ENCODE assay signal across 9 cellular contexts in genomic region chr11:4539603-4540219, GRCh38. TPM values are rescaled to one million over a fixed set of nuclear protein-coding genes. Genes with fewer than 3 reads are reported as not detected.
DNase-seq lines count a peak whose midpoint lies in the region; ATAC-seq, FAIRE-seq and TF ChIP-seq lines count a peak whose summit lies in the region.
"Had no signal": no experiment of that assay in that cellular context is flagged by ENCODE, and none has a peak within 500 bp of the region (broad histone marks: within the 10 kb centered on the region; RNA-seq: fewer than 3 reads in every experiment).

No MANE protein-coding gene starts in this region.

- ATAC-seq in CD4-positive, CD25-positive, alpha-beta regulatory T cell (ENCODE audit: low read depth in 2 of 2) = peak in 1 of 2 donors; percentile 47
- ATAC-seq in activated CD4-positive, CD25-positive, alpha-beta regulatory T cell treated with anti-CD3 and anti-CD28 coated beads, Interleukin-2, amount 50 U/mL, for 24 hours = peak; percentile 56 to 64
- ATAC-seq in HepG2 = peak; percentile 84
- ATAC-seq in GM21528 (IDR thresholded peaks at IDR 0.05; ENCODE audit: low FRiP score, unreplicated experiment) = no peak

- TF ChIP-seq CTCF in LNCAP (IDR thresholded peaks at IDR 0.05) (peak; percentile 83), choroid plexus epithelial cell (conservative IDR thresholded peaks at IDR 0.05; ENCODE audit: low read depth, low read length) (peak; percentile 78), HepG2 (CRISPR knock-in tag; IDR thresholded peaks at IDR 0.05) (peak; percentile 66)

- TF ChIP-seq RAD21 in HepG2 (CRISPR knock-in tag; IDR thresholded peaks at IDR 0.05) = peak; percentile 37; the same call in 1 of the 2 replicates

- H3K36me3 ChIP-seq in CD4-positive, CD25-positive, alpha-beta regulatory T cell (ENCODE audit: control insufficient read depth, insufficient read depth, low read length) = no peaks in the 10 kb centered on the region
- no peaks in the 10 kb centered on the region for H3K36me3 ChIP-seq in HepG2 (replicated peaks in 1 of 2; ENCODE audit: control insufficient read depth in 1 of 2, insufficient read depth in 2 of 2, low read length in 2 of 2)

- 9% methylated on average over 3 of the region's 3 CpGs for WGBS in HepG2 (ENCODE audit: low lambda C conversion rate)

- DNase-seq in CD4-positive, CD25-positive, alpha-beta regulatory T cell = peak; percentile 24 to 49 (median 31)
- DNase-seq in GM19240 (ENCODE audit: insufficient read length, low spot score) (peak; percentile 19), choroid plexus epithelial cell (ENCODE audit: low read depth) (peak; percentile 53), HepG2 (ENCODE audit: low spot score) (peak; percentile 18)
- peak; percentile 5 for DNase-seq in stimulated activated CD8-positive, alpha-beta memory T cell treated with anti-CD3 and anti-CD28 coated beads, Interleukin-12 subunit alpha, Interleukin-12 subunit beta, amount 100 ng/mL, for 24 hours (ENCODE audit: extremely low read depth)

- peaks cover 13% of the 10 kb centered on the region for H3K27me3 Mint-ChIP-seq in CD4-positive, CD25-positive, alpha-beta regulatory T cell

- H3K4me3 Mint-ChIP-seq in CD4-positive, CD25-positive, alpha-beta regulatory T cell = no peak overlapping the region

- H3K4me3 ChIP-seq in CD4-positive, CD25-positive, alpha-beta regulatory T cell (ENCODE audit: low read depth, low read length) = no peak overlapping the region
- no peak overlapping the region for H3K4me3 ChIP-seq in choroid plexus epithelial cell (ENCODE audit: low read depth, low read length)
- no peak overlapping the region for H3K4me3 ChIP-seq in HepG2 (replicated peaks in 1 of 3; ENCODE audit: insufficient read depth in 1 of 3, low read depth in 2 of 3, low read length in 3 of 3)
- H3K4me3 ChIP-seq: SK-N-MC had no signal

- H3K9ac ChIP-seq in HepG2 (ENCODE audit: insufficient read depth, low read depth, low read length) = no peak overlapping the region

- H3K4me2 ChIP-seq in HepG2 (ENCODE audit: low read depth, low read length) = no peak overlapping the region

- H3K27ac ChIP-seq in CD4-positive, CD25-positive, alpha-beta regulatory T cell (ENCODE audit: insufficient read depth, low read length, poor library complexity, severe bottlenecking) = no peak overlapping the region
- no peak overlapping the region for H3K27ac ChIP-seq in HepG2 (ENCODE audit: extremely low read length, insufficient read depth, low read length)
- H3K27ac ChIP-seq: SK-N-MC had no signal

- H3K4me1 Mint-ChIP-seq in CD4-positive, CD25-positive, alpha-beta regulatory T cell = no peaks in the 10 kb centered on the region

- CTCF ChIA-PET in HepG2 (lab: Yijun Ruan, JAX; ENCODE audit: low intra/inter-chr PET ratio, low total read pairs) = interaction anchor here (0.8 to 2.6 kb wide), 2 partner anchors 353 to 358 kb away, joined by 5 to 29 read pairs; no protein-coding TSS in a partner anchor

- POLR2A ChIA-PET in HepG2 (lab: Yijun Ruan, JAX) = no interaction called here

- H3K4me1 ChIP-seq in CD4-positive, CD25-positive, alpha-beta regulatory T cell (ENCODE audit: control insufficient read depth, insufficient read depth, low read length, poor library complexity, severe bottlenecking) = no peaks in the 10 kb centered on the region
- H3K4me1 ChIP-seq in HepG2 (ENCODE audit: insufficient read depth, low read length) = no peaks in the 10 kb centered on the region

- no peaks in the 10 kb centered on the region for H3K79me2 ChIP-seq in HepG2 (ENCODE audit: insufficient read depth, low read length)

- TF ChIP-seq POLR2A in HepG2 (IDR thresholded peaks at IDR 0.05; ENCODE audit: insufficient read depth in 1 of 2, low read depth in 2 of 2, low read length in 2 of 2) = no peak

- TF ChIP-seq EP300 in HepG2 (IDR thresholded peaks at IDR 0.05; ENCODE audit: low read depth in 2 of 2, low read length in 2 of 2) (no peak), HepG2 (CRISPR knock-in tag; IDR thresholded peaks at IDR 0.05; ENCODE audit: borderline replicate concordance) (no peak)

- in situ Hi-C loops in HepG2 (cut with HindIII; ENCODE audit: extremely low pct_ligation_motif_present, low pct_unique_long_range_greater_than_20kb) = loop anchor here (5.0 kb wide), 1 partner anchor 352 kb away; no protein-coding TSS in a partner anchor

- no peaks in the 10 kb centered on the region for H3K27me3 ChIP-seq in CD4-positive, CD25-positive, alpha-beta regulatory T cell (ENCODE audit: control insufficient read depth, insufficient read depth, low read length)
- H3K27me3 ChIP-seq in HepG2 (ENCODE audit: control insufficient read depth in 1 of 2, insufficient read depth in 2 of 2, low read length in 2 of 2) = no peaks in the 10 kb centered on the region; a peak in 1 of 5 replicates

- H3K27ac Mint-ChIP-seq in CD4-positive, CD25-positive, alpha-beta regulatory T cell = no peak overlapping the region

- no peaks in the 10 kb centered on the region for H3K36me3 Mint-ChIP-seq in CD4-positive, CD25-positive, alpha-beta regulatory T cell

- no peak overlapping the region for H2AFZ ChIP-seq in HepG2 (ENCODE audit: low read length)

- peak; percentile 57 for FAIRE-seq in HepG2 (lab: Jason Lieb, UNC)

- H3K9me3 ChIP-seq in CD4-positive, CD25-positive, alpha-beta regulatory T cell (ENCODE audit: control insufficient read depth in 2 of 2, low read length in 2 of 2) = no peaks in the 10 kb centered on the region
- H3K9me3 ChIP-seq in HepG2 (ENCODE audit: low read length) = no peaks in the 10 kb centered on the region

- no TSS peak for BruUV-seq in HepG2 (replicated peaks; lab: Mats Ljungman, UMichigan)

- no peaks in the 10 kb centered on the region for H3K9me3 Mint-ChIP-seq in CD4-positive, CD25-positive, alpha-beta regulatory T cell

- no peaks in the 10 kb centered on the region for H4K20me1 ChIP-seq in HepG2 (ENCODE audit: insufficient read depth, low read length)

- intact Hi-C loops in HepG2 (cut with micrococcal nuclease; ENCODE audit: unreplicated experiment) = loop anchor here (1.0 kb wide), 2 partner anchors 352 to 357 kb away; no protein-coding TSS in a partner anchor

RNA-seq across cellular contexts. Expression of gene OR52M1, which starts 5.3 kb away (rescaled TPM):
- total RNA-seq in CD4-positive, CD25-positive, alpha-beta regulatory T cell = not detected
- not detected for polyA plus RNA-seq in CD4-positive, CD25-positive, alpha-beta regulatory T cell
- total RNA-seq in HepG2 (2016; rRNA removed; fragmentation: Illumina TruSeq; extraction: Trizol) = not detected in 2 replicates
- total RNA-seq in HepG2 (2016; cell fraction: cytosol; rRNA removed; fragmentation: Illumina TruSeq; extraction: Trizol; ENCODE audit: low read depth) = not detected in 2 replicates
- total RNA-seq in HepG2 (2016; cell fraction: insoluble cytoplasmic fraction; rRNA removed; fragmentation: Illumina TruSeq; extraction: Trizol) = not detected in 2 replicates
- not detected in 2 replicates for total RNA-seq in HepG2 (2016; cell fraction: membrane; rRNA removed; fragmentation: Illumina TruSeq; extraction: Trizol)
- not detected in 2 replicates for total RNA-seq in HepG2 (2016; cell fraction: nucleus; rRNA removed; fragmentation: Illumina TruSeq; extraction: Trizol)
- polyA plus RNA-seq in HepG2 (2011; rRNA removed) = not detected in 2 replicates
- polyA plus RNA-seq in HepG2 (2011; cell fraction: cytosol; rRNA removed) = not detected in 2 replicates
- not detected in 2 replicates for polyA plus RNA-seq in HepG2 (2011; cell fraction: nucleus; rRNA removed)
- not detected in 2 replicates for polyA plus RNA-seq in HepG2 (2012)
- polyA plus RNA-seq in HepG2 (2016; cell fraction: cytosol; fragmentation: Illumina TruSeq; extraction: Trizol; ENCODE audit: low read depth) = not detected in 2 replicates
- polyA plus RNA-seq in HepG2 (2016; cell fraction: insoluble cytoplasmic fraction; fragmentation: Illumina TruSeq; extraction: Trizol; ENCODE audit: low read depth) = not detected in 2 replicates
- not detected in 2 replicates for polyA plus RNA-seq in HepG2 (2016; cell fraction: membrane; fragmentation: Illumina TruSeq; extraction: Trizol; ENCODE audit: low read depth)
- polyA plus RNA-seq in HepG2 (2016; cell fraction: nucleus; fragmentation: Illumina TruSeq; extraction: Trizol; ENCODE audit: insufficient read depth, low read depth) = not detected in 2 replicates
- polyA minus RNA-seq in HepG2 (2011; rRNA and poly(A)+ RNA removed; ENCODE audit: low replicate concordance) = not detected in 2 replicates
- not detected in 2 replicates for polyA minus RNA-seq in HepG2 (2011; cell fraction: cytosol; rRNA and poly(A)+ RNA removed)
- not detected in 2 replicates for polyA minus RNA-seq in HepG2 (2011; cell fraction: nucleus; rRNA and poly(A)+ RNA removed)

RNA-seq across cellular contexts. Expression of gene OR52I2, which starts 41.8 kb away (rescaled TPM):
- not detected for total RNA-seq in CD4-positive, CD25-positive, alpha-beta regulatory T cell
- not detected for polyA plus RNA-seq in CD4-positive, CD25-positive, alpha-beta regulatory T cell
- total RNA-seq in HepG2 (2016; rRNA removed; fragmentation: Illumina TruSeq; extraction: Trizol) = not detected in 2 replicates
- not detected in 2 replicates for total RNA-seq in HepG2 (2016; cell fraction: cytosol; rRNA removed; fragmentation: Illumina TruSeq; extraction: Trizol; ENCODE audit: low read depth)
- not detected in 2 replicates for total RNA-seq in HepG2 (2016; cell fraction: insoluble cytoplasmic fraction; rRNA removed; fragmentation: Illumina TruSeq; extraction: Trizol)
- not detected in 2 replicates for total RNA-seq in HepG2 (2016; cell fraction: membrane; rRNA removed; fragmentation: Illumina TruSeq; extraction: Trizol)
- total RNA-seq in HepG2 (2016; cell fraction: nucleus; rRNA removed; fragmentation: Illumina TruSeq; extraction: Trizol) = not detected in 2 replicates
- not detected in 2 replicates for polyA plus RNA-seq in HepG2 (2011; rRNA removed)
- not detected in 2 replicates for polyA plus RNA-seq in HepG2 (2011; cell fraction: cytosol; rRNA removed)
- polyA plus RNA-seq in HepG2 (2011; cell fraction: nucleus; rRNA removed) = not detected in 2 replicates
- not detected in 2 replicates for polyA plus RNA-seq in HepG2 (2012)
- polyA plus RNA-seq in HepG2 (2016; cell fraction: cytosol; fragmentation: Illumina TruSeq; extraction: Trizol; ENCODE audit: low read depth) = not detected in 2 replicates
- polyA plus RNA-seq in HepG2 (2016; cell fraction: insoluble cytoplasmic fraction; fragmentation: Illumina TruSeq; extraction: Trizol; ENCODE audit: low read depth) = not detected in 2 replicates
- polyA plus RNA-seq in HepG2 (2016; cell fraction: membrane; fragmentation: Illumina TruSeq; extraction: Trizol; ENCODE audit: low read depth) = not detected in 2 replicates
- not detected in 2 replicates for polyA plus RNA-seq in HepG2 (2016; cell fraction: nucleus; fragmentation: Illumina TruSeq; extraction: Trizol; ENCODE audit: insufficient read depth, low read depth)
- not detected in 2 replicates for polyA minus RNA-seq in HepG2 (2011; rRNA and poly(A)+ RNA removed; ENCODE audit: low replicate concordance)
- polyA minus RNA-seq in HepG2 (2011; cell fraction: cytosol; rRNA and poly(A)+ RNA removed) = not detected in 2 replicates
- polyA minus RNA-seq in HepG2 (2011; cell fraction: nucleus; rRNA and poly(A)+ RNA removed) = not detected in 2 replicates

RNA-seq across cellular contexts. Expression of gene OR52I1, which starts 54.1 kb away (rescaled TPM):
- not detected for total RNA-seq in CD4-positive, CD25-positive, alpha-beta regulatory T cell
- not detected for polyA plus RNA-seq in CD4-positive, CD25-positive, alpha-beta regulatory T cell
- total RNA-seq in HepG2 (2016; rRNA removed; fragmentation: Illumina TruSeq; extraction: Trizol) = not detected in 2 replicates
- total RNA-seq in HepG2 (2016; cell fraction: cytosol; rRNA removed; fragmentation: Illumina TruSeq; extraction: Trizol; ENCODE audit: low read depth) = not detected in 2 replicates
- not detected in 2 replicates for total RNA-seq in HepG2 (2016; cell fraction: insoluble cytoplasmic fraction; rRNA removed; fragmentation: Illumina TruSeq; extraction: Trizol)
- not detected in 2 replicates for total RNA-seq in HepG2 (2016; cell fraction: membrane; rRNA removed; fragmentation: Illumina TruSeq; extraction: Trizol)
- not detected in 2 replicates for total RNA-seq in HepG2 (2016; cell fraction: nucleus; rRNA removed; fragmentation: Illumina TruSeq; extraction: Trizol)
- not detected in 2 replicates for polyA plus RNA-seq in HepG2 (2011; rRNA removed)
- not detected in 2 replicates for polyA plus RNA-seq in HepG2 (2011; cell fraction: cytosol; rRNA removed)
- not detected in 2 replicates for polyA plus RNA-seq in HepG2 (2011; cell fraction: nucleus; rRNA removed)
- not detected in 2 replicates for polyA plus RNA-seq in HepG2 (2012)
- not detected in 2 replicates for polyA plus RNA-seq in HepG2 (2016; cell fraction: cytosol; fragmentation: Illumina TruSeq; extraction: Trizol; ENCODE audit: low read depth)
- polyA plus RNA-seq in HepG2 (2016; cell fraction: insoluble cytoplasmic fraction; fragmentation: Illumina TruSeq; extraction: Trizol; ENCODE audit: low read depth) = not detected in 2 replicates
- polyA plus RNA-seq in HepG2 (2016; cell fraction: membrane; fragmentation: Illumina TruSeq; extraction: Trizol; ENCODE audit: low read depth) = not detected in 2 replicates
- not detected in 2 replicates for polyA plus RNA-seq in HepG2 (2016; cell fraction: nucleus; fragmentation: Illumina TruSeq; extraction: Trizol; ENCODE audit: insufficient read depth, low read depth)
- polyA minus RNA-seq in HepG2 (2011; rRNA and poly(A)+ RNA removed; ENCODE audit: low replicate concordance) = 0.28 TPM in 1 of 2 replicates, not detected in the other
- polyA minus RNA-seq in HepG2 (2011; cell fraction: cytosol; rRNA and poly(A)+ RNA removed) = not detected in 2 replicates
- polyA minus RNA-seq in HepG2 (2011; cell fraction: nucleus; rRNA and poly(A)+ RNA removed) = not detected in 2 replicates

RNA-seq across cellular contexts. Expression of gene OR52K1, which starts 57.3 kb away (rescaled TPM):
- not detected for total RNA-seq in CD4-positive, CD25-positive, alpha-beta regulatory T cell
- polyA plus RNA-seq in CD4-positive, CD25-positive, alpha-beta regulatory T cell = not detected
- not detected in 2 replicates for total RNA-seq in HepG2 (2016; rRNA removed; fragmentation: Illumina TruSeq; extraction: Trizol)
- total RNA-seq in HepG2 (2016; cell fraction: cytosol; rRNA removed; fragmentation: Illumina TruSeq; extraction: Trizol; ENCODE audit: low read depth) = not detected in 2 replicates
- not detected in 2 replicates for total RNA-seq in HepG2 (2016; cell fraction: insoluble cytoplasmic fraction; rRNA removed; fragmentation: Illumina TruSeq; extraction: Trizol)
- total RNA-seq in HepG2 (2016; cell fraction: membrane; rRNA removed; fragmentation: Illumina TruSeq; extraction: Trizol) = not detected in 2 replicates
- total RNA-seq in HepG2 (2016; cell fraction: nucleus; rRNA removed; fragmentation: Illumina TruSeq; extraction: Trizol) = not detected in 2 replicates
- not detected in 2 replicates for polyA plus RNA-seq in HepG2 (2011; rRNA removed)
- polyA plus RNA-seq in HepG2 (2011; cell fraction: cytosol; rRNA removed) = not detected in 2 replicates
- polyA plus RNA-seq in HepG2 (2011; cell fraction: nucleus; rRNA removed) = not detected in 2 replicates
- not detected in 2 replicates for polyA plus RNA-seq in HepG2 (2012)
- not detected in 2 replicates for polyA plus RNA-seq in HepG2 (2016; cell fraction: cytosol; fragmentation: Illumina TruSeq; extraction: Trizol; ENCODE audit: low read depth)
- polyA plus RNA-seq in HepG2 (2016; cell fraction: insoluble cytoplasmic fraction; fragmentation: Illumina TruSeq; extraction: Trizol; ENCODE audit: low read depth) = not detected in 2 replicates
- not detected in 2 replicates for polyA plus RNA-seq in HepG2 (2016; cell fraction: membrane; fragmentation: Illumina TruSeq; extraction: Trizol; ENCODE audit: low read depth)
- polyA plus RNA-seq in HepG2 (2016; cell fraction: nucleus; fragmentation: Illumina TruSeq; extraction: Trizol; ENCODE audit: insufficient read depth, low read depth) = not detected in 2 replicates
- not detected in 2 replicates for polyA minus RNA-seq in HepG2 (2011; rRNA and poly(A)+ RNA removed; ENCODE audit: low replicate concordance)
- polyA minus RNA-seq in HepG2 (2011; cell fraction: cytosol; rRNA and poly(A)+ RNA removed) = not detected in 2 replicates
- not detected in 2 replicates for polyA minus RNA-seq in HepG2 (2011; cell fraction: nucleus; rRNA and poly(A)+ RNA removed)
